Comparison of ENCODE assay signal across 14 cellular contexts in the genomic region with DNA sequence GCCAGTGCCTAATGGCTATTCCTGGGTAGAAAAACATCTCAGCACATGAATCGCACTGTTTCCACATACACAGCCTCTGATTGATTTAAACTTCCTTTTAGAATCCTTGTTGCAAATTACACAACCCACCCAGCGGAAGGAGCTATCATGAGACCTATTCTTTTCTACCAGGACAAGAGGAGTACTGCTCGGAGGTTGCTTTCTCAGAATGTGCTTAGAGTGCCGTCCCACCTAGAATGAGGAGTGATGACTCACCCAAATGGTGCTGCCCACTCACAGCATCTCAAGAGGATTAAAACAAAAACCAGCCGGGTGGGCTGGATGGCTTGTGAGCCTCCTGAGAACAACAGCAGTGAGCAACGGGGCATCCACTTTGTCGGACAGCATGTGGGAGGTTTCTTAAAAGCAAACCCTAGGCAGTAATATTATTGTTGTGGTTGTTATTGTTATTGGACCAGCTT.
DNase-seq lines count a peak whose midpoint lies in the region; ATAC-seq and TF ChIP-seq lines count a peak whose summit lies in the region.
"Had no signal": no experiment of that assay in that cellular context is flagged by ENCODE, and none has a peak within 500 bp of the region (broad histone marks: within the 10 kb centered on the region; RNA-seq: fewer than 3 reads in every experiment).

No MANE protein-coding gene starts in this region.

- H3K27me3 Mint-ChIP-seq in H9 (ENCODE audit: low read depth) (peaks cover 5% of the 10 kb centered on the region), osteocyte (ENCODE audit: unreplicated experiment) (no peaks in the 10 kb centered on the region)
- H3K27me3 Mint-ChIP-seq: activated naive CD8-positive, alpha-beta T cell; stimulated activated naive CD8-positive, alpha-beta T cell treated with anti-CD3 and anti-CD28 coated beads, Interleukin-15, Interleukin-2, amounts not matched to agents 100 ng/mL and 50 ng/mL, for 24 hours had no signal

- no peak overlapping the region for H3T11ph ChIP-seq in H9 (ENCODE audit: low read length)

- H2BK5ac ChIP-seq in H9 (ENCODE audit: insufficient read length, low read length): no peak overlapping the region

- H3K4me2 ChIP-seq in H9 (ENCODE audit: insufficient read depth, insufficient read length, low read length): no peak overlapping the region

- H3K4ac ChIP-seq in H9 (ENCODE audit: low read depth, low read length): no peak overlapping the region

- H2BK15ac ChIP-seq in H9 (ENCODE audit: low read depth, low read length): no peak overlapping the region

- no peaks in the 10 kb centered on the region for H4K20me1 ChIP-seq in H9 (ENCODE audit: control insufficient read depth, insufficient read depth, insufficient read length)

- H2BK120ac ChIP-seq in H9 (ENCODE audit: low read depth, low read length, poor library complexity, severe bottlenecking): no peak overlapping the region

- no peak for TF ChIP-seq CTCF in H9 (conservative IDR thresholded peaks at IDR 0.05)
- no peak for TF ChIP-seq CTCF in epithelial cell of esophagus (IDR thresholded peaks at IDR 0.05; ENCODE audit: insufficient read depth, low read depth, low read length, missing control alignments)
- TF ChIP-seq CTCF in osteocyte (IDR thresholded peaks at IDR 0.05): no peak

- H3K9me3 Mint-ChIP-seq in H9 (no peaks in the 10 kb centered on the region), osteocyte (ENCODE audit: unreplicated experiment) (no peaks in the 10 kb centered on the region)
- H3K9me3 Mint-ChIP-seq: mesothelial cell of epicardium; stimulated activated naive CD8-positive, alpha-beta T cell treated with anti-CD3 and anti-CD28 coated beads, Interleukin-15, Interleukin-2, amounts not matched to agents 100 ng/mL and 50 ng/mL, for 24 hours had no signal

- no peak overlapping the region for H3K23ac ChIP-seq in H9 (ENCODE audit: insufficient read length, low read depth, low read length)

- no peak overlapping the region for H4K5ac ChIP-seq in H9 (ENCODE audit: insufficient read length, low read depth, low read length)

- H3K9ac ChIP-seq in H9 (ENCODE audit: extremely low read depth, insufficient read length, low read length): no peak overlapping the region

- no peak overlapping the region for H4K91ac ChIP-seq in H9 (ENCODE audit: insufficient read length, low read depth, low read length)

- H3K14ac ChIP-seq in H9 (ENCODE audit: insufficient read depth, low read length): no peak overlapping the region

- DNase-seq in H9: peak; percentile 50
- DNase-seq in NOMO-1 treated with dmso at 0.1 percent for 144 hours (lab: John Stamatoyannopoulos, UW; ENCODE audit: unreplicated experiment): peak; percentile 0
- peak; percentile 54 for DNase-seq in epithelial cell of esophagus (ENCODE audit: low read depth)
- DNase-seq in osteocyte (ENCODE audit: extremely low spot score, unreplicated experiment): no peak
- DNase-seq in HuH-7.5 (ENCODE audit: low spot score): no peak
- DNase-seq: activated CD4-positive, alpha-beta T cell treated with anti-CD3 and anti-CD28 coated beads for 4 hours; DMS153; NCI-H1092 had no signal

- H2AK5ac ChIP-seq in H9 (ENCODE audit: insufficient read length, low read length): no peak overlapping the region

- WGBS in H9 (ENCODE audit: extremely low coverage, insufficient read length, low lambda C conversion rate): no CpG with 5 or more reads among the region's 7 CpGs

- no peak overlapping the region for H3K18ac ChIP-seq in H9 (ENCODE audit: insufficient read length, low read depth, low read length)

- no peak overlapping the region for H2BK20ac ChIP-seq in H9 (ENCODE audit: low read depth, low read length, poor library complexity, severe bottlenecking)

- H3K4me1 Mint-ChIP-seq in H9 (peaks cover 37 to 41% of the 10 kb centered on the region in 2 experiments), osteocyte (ENCODE audit: unreplicated experiment) (peaks cover 9% of the 10 kb centered on the region)
- H3K4me1 Mint-ChIP-seq: mesothelial cell of epicardium had no signal

- H3K56ac ChIP-seq in H9 (ENCODE audit: insufficient read length, low read depth, low read length): no peak overlapping the region

- ATAC-seq in GM18502 (IDR thresholded peaks at IDR 0.05; ENCODE audit: poor library complexity, unreplicated experiment) (no peak), HG02884 (IDR thresholded peaks at IDR 0.05; ENCODE audit: unreplicated experiment) (no peak), GM19452 (IDR thresholded peaks at IDR 0.05; ENCODE audit: unreplicated experiment) (no peak)

- H2AFZ ChIP-seq in H9 (ENCODE audit: low read length): no peak overlapping the region

- H3K4me3 ChIP-seq in epithelial cell of esophagus (ENCODE audit: low read length): no peak overlapping the region

- H4K8ac ChIP-seq in H9 (replicated peaks; ENCODE audit: insufficient read length, low read depth, low read length): no peak overlapping the region

- H3K79me1 ChIP-seq in H9 (ENCODE audit: insufficient read depth, low read depth, low read length, poor library complexity, severe bottlenecking): no peaks in the 10 kb centered on the region

- H3K9me3 ChIP-seq in H9 (ENCODE audit: control insufficient read depth, low read depth, low read length): no peaks in the 10 kb centered on the region

- H3K27ac Mint-ChIP-seq in H9: peak overlapping the region in 2 of 3 experiments; percentile 37 to 84; a peak in 5 of 7 replicates
- H3K27ac Mint-ChIP-seq in osteocyte (ENCODE audit: unreplicated experiment): peak overlapping the region; percentile 25
- H3K27ac Mint-ChIP-seq: activated naive CD8-positive, alpha-beta T cell; mesothelial cell of epicardium; stimulated activated naive CD8-positive, alpha-beta T cell treated with anti-CD3 and anti-CD28 coated beads, Interleukin-15, Interleukin-2, amounts not matched to agents 100 ng/mL and 50 ng/mL, for 24 hours had no signal

- H3K36me3 Mint-ChIP-seq in H9 (ENCODE audit: insufficient read depth in 1 of 3, low read depth in 3 of 3) (no peaks in the 10 kb centered on the region; a peak in 1 of 7 replicates), osteocyte (ENCODE audit: unreplicated experiment) (no peaks in the 10 kb centered on the region)
- H3K36me3 Mint-ChIP-seq: activated naive CD8-positive, alpha-beta T cell; mesothelial cell of epicardium had no signal

- H3K27ac ChIP-seq in H9 (ENCODE audit: insufficient read length, low read depth, low read length): no peak overlapping the region

- H3K4me1 ChIP-seq in H9 (ENCODE audit: insufficient read depth, low read length): no peaks in the 10 kb centered on the region

- H3K79me2 ChIP-seq in H9 (ENCODE audit: insufficient read depth, low read length): no peaks in the 10 kb centered on the region

- H3K27me3 ChIP-seq in H9 (ENCODE audit: insufficient read depth, low read length): no peaks in the 10 kb centered on the region

- H3K4me3 Mint-ChIP-seq in H9 (no peak overlapping the region), osteocyte (ENCODE audit: unreplicated experiment) (no peak overlapping the region)
- H3K4me3 Mint-ChIP-seq: activated naive CD8-positive, alpha-beta T cell; mesothelial cell of epicardium; stimulated activated naive CD8-positive, alpha-beta T cell treated with anti-CD3 and anti-CD28 coated beads, Interleukin-15, Interleukin-2, amounts not matched to agents 100 ng/mL and 50 ng/mL, for 24 hours had no signal

- H3K23me2 ChIP-seq in H9 (ENCODE audit: insufficient read length, low read depth, low read length, poor library complexity, severe bottlenecking): no peaks in the 10 kb centered on the region

- H2BK12ac ChIP-seq in H9 (ENCODE audit: insufficient read length, low read depth, low read length): no peak overlapping the region

Comparison
In these comparisons a context has a peak if more than half of its experiments do, and no peak if none do; other contexts are left out.
1. DNase-seq: peak in H9 (single experiment), NOMO-1 treated with dmso at 0.1 percent for 144 hours (single experiment) and epithelial cell of esophagus (single experiment); none in osteocyte (single experiment) and HuH-7.5 (single experiment).